In genomic region chr13:109610517-109610916, GRCh38 we compare ENCODE assay signal across 8 cellular contexts.
DNase-seq lines count a peak whose midpoint lies in the region; ATAC-seq and TF ChIP-seq lines count a peak whose summit lies in the region.

No MANE protein-coding gene starts in this region.

- H3K36me3 ChIP-seq in OCI-LY1 (ENCODE audit: insufficient read depth, low read length) (no peaks in the 10 kb centered on the region), testis (ENCODE audit: low read depth, missing control alignments) (no peaks in the 10 kb centered on the region)

- no peak overlapping the region for H3K4me3 ChIP-seq in OCI-LY1 (ENCODE audit: low read depth, low read length, poor library complexity, severe bottlenecking)
- H3K4me3 ChIP-seq in testis: no peak overlapping the region

- H3F3A ChIP-seq in OCI-LY1 (ENCODE audit: insufficient read depth, low read length): no peaks in the 10 kb centered on the region

- H3K4me1 ChIP-seq in OCI-LY1 (ENCODE audit: insufficient read depth, low read length, severe bottlenecking) (no peaks in the 10 kb centered on the region), testis (no peaks in the 10 kb centered on the region)

- H3K9me3 ChIP-seq in OCI-LY1 (ENCODE audit: low read length): no peaks in the 10 kb centered on the region
- no peaks in the 10 kb centered on the region for H3K9me3 ChIP-seq in testis

- H3K4me2 ChIP-seq in OCI-LY1 (ENCODE audit: low read length): no peak overlapping the region

- in situ Hi-C loops in GM13976 (cut with MboI; ENCODE audit: low sequenced_read_pairs, unreplicated experiment): no loop called here

- no peaks in the 10 kb centered on the region for H3K79me2 ChIP-seq in OCI-LY1 (ENCODE audit: insufficient read depth, low read length)

- no peaks in the 10 kb centered on the region for H3K9me2 ChIP-seq in OCI-LY1 (ENCODE audit: low read depth, low read length)

- WGBS in testis, 2 donors: 82% methylated on average over 1 to 4 of the region's 4 CpGs

- DNase-seq in GM13976 (ENCODE audit: low spot score) (peak; percentile 7), kidney tubule cell (ENCODE audit: low spot score) (peak; percentile 20), testis (peak; percentile 46), T1000 (lab: John Stamatoyannopoulos, UW) (no peak)
- peak; percentile 14 for DNase-seq in activated naive CD4-positive, alpha-beta T cell treated with Interleukin-2 at 50 U/mL for 16 hours

- no peak overlapping the region for H2AFZ ChIP-seq in OCI-LY1 (ENCODE audit: low read length)

- ATAC-seq in GM21825 (IDR thresholded peaks at IDR 0.05; ENCODE audit: unreplicated experiment) (no peak), HG03139 (IDR thresholded peaks at IDR 0.05; ENCODE audit: unreplicated experiment) (no peak)

- no peaks in the 10 kb centered on the region for H4K20me1 ChIP-seq in OCI-LY1 (ENCODE audit: insufficient read depth, low read length)

- TF ChIP-seq CTCF in GM13976 (IDR thresholded peaks at IDR 0.05; ENCODE audit: borderline replicate concordance, control extremely low read depth, extremely low read depth, insufficient read depth, missing control alignments): peak; percentile 14
- peak; percentile 36; the same call in 1 of the 2 replicates for TF ChIP-seq CTCF in OCI-LY1 (IDR thresholded peaks at IDR 0.05; ENCODE audit: low read length)
- TF ChIP-seq CTCF in testis (IDR thresholded peaks at IDR 0.05): peak in 1 of 3 experiments; percentile 20

- TF ChIP-seq POLR2A in testis (IDR thresholded peaks at IDR 0.05): no peak

- H3K9ac ChIP-seq in OCI-LY1 (ENCODE audit: low read length): no peak overlapping the region

- H3K27ac ChIP-seq in OCI-LY1 (ENCODE audit: low read depth, low read length, poor library complexity, severe bottlenecking) (no peak overlapping the region), testis (no peak overlapping the region)

- H3K27me3 ChIP-seq in OCI-LY1 (ENCODE audit: insufficient read depth, low read length) (no peaks in the 10 kb centered on the region), testis (no peaks in the 10 kb centered on the region)

- intact Hi-C loops in testis (cut with DNase I; ENCODE audit: low total_unique reads): no loop called here
